In genomic region chr7:154680894-154681659, GRCh38 we compare ENCODE assay signal across 1 cellular context.
TF ChIP-seq lines count a peak whose summit lies in the region.

No MANE protein-coding gene starts in this region.

TF ChIP-seq in GM23338, 12 proteins besides CTCF, POLR2A, EP300 and RAD21 (continued from another document):
- TF ChIP-seq ZNF331 (CRISPR knock-in tag; IDR thresholded peaks at IDR 0.05; ENCODE audit: low read depth): no peak
- TF ChIP-seq EZH2phosphoT487 (IDR thresholded peaks at IDR 0.05; ENCODE audit: unreplicated experiment): no peak
- TF ChIP-seq CREB1 (CRISPR knock-in tag; IDR thresholded peaks at IDR 0.05; ENCODE audit: low read depth): no peak
- no peak for TF ChIP-seq ETS1 (IDR thresholded peaks at IDR 0.05)
- TF ChIP-seq POLR2AphosphoS5 (IDR thresholded peaks at IDR 0.05; ENCODE audit: low read depth): no peak
- no peak for TF ChIP-seq ZNF462 (CRISPR knock-in tag; IDR thresholded peaks at IDR 0.05)
- no peak for TF ChIP-seq NANOG (IDR thresholded peaks at IDR 0.05; ENCODE audit: borderline replicate concordance)
TF ChIP-seq in GM23338: peak in this region for 0.
